Comparison of ENCODE assay signal across 1 cellular context in genomic region chr10:35336084-35336831, GRCh38.
A peak's percentile ranks its signal among the peaks of the same experiment; 100 is the strongest.
TF ChIP-seq lines count a peak whose summit lies in the region.

Gene CCNY (plus strand): TSS chr10:35336509. CDS start chr10:35337054, 545 bp downstream.

TF ChIP-seq in HEK293, 187 proteins besides CTCF, POLR2A, EP300 and RAD21 (continued from another document):
- TF ChIP-seq, protein P1, sequence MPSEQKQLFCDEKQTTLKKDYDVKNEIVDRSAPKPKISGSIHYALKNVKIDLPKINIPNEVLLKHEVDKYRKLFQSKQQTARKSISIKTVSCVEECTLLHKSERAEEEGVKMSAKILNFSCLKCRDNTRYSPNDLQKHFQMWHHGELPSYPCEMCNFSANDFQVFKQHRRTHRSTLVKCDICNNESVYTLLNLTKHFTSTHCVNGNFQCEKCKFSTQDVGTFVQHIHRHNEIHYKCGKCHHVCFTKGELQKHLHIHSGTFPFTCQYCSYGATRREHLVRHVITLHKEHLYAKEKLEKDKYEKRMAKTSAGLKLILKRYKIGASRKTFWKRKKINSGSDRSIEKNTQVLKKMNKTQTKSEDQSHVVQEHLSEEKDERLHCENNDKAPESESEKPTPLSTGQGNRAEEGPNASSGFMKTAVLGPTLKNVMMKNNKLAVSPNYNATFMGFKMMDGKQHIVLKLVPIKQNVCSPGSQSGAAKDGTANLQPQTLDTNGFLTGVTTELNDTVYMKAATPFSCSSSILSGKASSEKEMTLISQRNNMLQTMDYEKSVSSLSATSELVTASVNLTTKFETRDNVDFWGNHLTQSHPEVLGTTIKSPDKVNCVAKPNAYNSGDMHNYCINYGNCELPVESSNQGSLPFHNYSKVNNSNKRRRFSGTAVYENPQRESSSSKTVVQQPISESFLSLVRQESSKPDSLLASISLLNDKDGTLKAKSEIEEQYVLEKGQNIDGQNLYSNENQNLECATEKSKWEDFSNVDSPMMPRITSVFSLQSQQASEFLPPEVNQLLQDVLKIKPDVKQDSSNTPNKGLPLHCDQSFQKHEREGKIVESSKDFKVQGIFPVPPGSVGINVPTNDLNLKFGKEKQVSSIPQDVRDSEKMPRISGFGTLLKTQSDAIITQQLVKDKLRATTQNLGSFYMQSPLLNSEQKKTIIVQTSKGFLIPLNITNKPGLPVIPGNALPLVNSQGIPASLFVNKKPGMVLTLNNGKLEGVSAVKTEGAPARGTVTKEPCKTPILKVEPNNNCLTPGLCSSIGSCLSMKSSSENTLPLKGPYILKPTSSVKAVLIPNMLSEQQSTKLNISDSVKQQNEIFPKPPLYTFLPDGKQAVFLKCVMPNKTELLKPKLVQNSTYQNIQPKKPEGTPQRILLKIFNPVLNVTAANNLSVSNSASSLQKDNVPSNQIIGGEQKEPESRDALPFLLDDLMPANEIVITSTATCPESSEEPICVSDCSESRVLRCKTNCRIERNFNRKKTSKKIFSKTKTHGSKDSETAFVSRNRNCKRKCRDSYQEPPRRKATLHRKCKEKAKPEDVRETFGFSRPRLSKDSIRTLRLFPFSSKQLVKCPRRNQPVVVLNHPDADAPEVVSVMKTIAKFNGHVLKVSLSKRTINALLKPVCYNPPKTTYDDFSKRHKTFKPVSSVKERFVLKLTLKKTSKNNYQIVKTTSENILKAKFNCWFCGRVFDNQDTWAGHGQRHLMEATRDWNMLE (tag by site-specific recombination; conservative IDR thresholded peaks at IDR 0.05; ENCODE audit: low read depth): 0 out of 2 replicates have a peak, but pooled peaks have one; percentile 35
- TF ChIP-seq YY2 (tag by site-specific recombination; IDR thresholded peaks at IDR 0.05) (no peak), ZNF777 (tag by site-specific recombination; IDR thresholded peaks at IDR 0.05; ENCODE audit: borderline replicate concordance) (no peak), ZNF426 (tag by site-specific recombination; IDR thresholded peaks at IDR 0.05) (no peak), ZNF677 (tag by site-specific recombination; IDR thresholded peaks at IDR 0.05) (no peak), MYNN (tag by site-specific recombination; IDR thresholded peaks at IDR 0.05; ENCODE audit: borderline replicate concordance) (no peak), ZNF10 (tag by site-specific recombination; IDR thresholded peaks at IDR 0.05) (no peak), ZSCAN16 (tag by site-specific recombination; IDR thresholded peaks at IDR 0.05) (0 out of 2 replicates have a peak, but pooled peaks have one; percentile 4), SP7 (tag by site-specific recombination; IDR thresholded peaks at IDR 0.05) (no peak), ZFP41 (tag by site-specific recombination; IDR thresholded peaks at IDR 0.05; ENCODE audit: borderline replicate concordance) (no peak), GLI2 (tag by site-specific recombination; IDR thresholded peaks at IDR 0.05; ENCODE audit: borderline replicate concordance, low read depth) (no peak), ZNF266 (tag by site-specific recombination; IDR thresholded peaks at IDR 0.05; ENCODE audit: low read depth) (0 out of 2 replicates have a peak, but pooled peaks have one; percentile 17), ZNF768 (tag by site-specific recombination; IDR thresholded peaks at IDR 0.05) (no peak), ZNF16 (tag by site-specific recombination; IDR thresholded peaks at IDR 0.05; ENCODE audit: low read depth) (no peak), GLIS2 (tag by site-specific recombination; IDR thresholded peaks at IDR 0.05) (peak; percentile 79), ZNF24 (tag by site-specific recombination; IDR thresholded peaks at IDR 0.05) (no peak), ZBTB20 (tag by site-specific recombination; IDR thresholded peaks at IDR 0.05) (peak; percentile 94), ZNF433 (tag by site-specific recombination; IDR thresholded peaks at IDR 0.05; ENCODE audit: low read depth) (no peak), ZNF791 (tag by site-specific recombination; IDR thresholded peaks at IDR 0.05) (no peak), ZFP3 (tag by site-specific recombination; IDR thresholded peaks at IDR 0.05; ENCODE audit: low read depth) (no peak), ZNF843 (tag by site-specific recombination; IDR thresholded peaks at IDR 0.05) (no peak), ZNF19 (tag by site-specific recombination; IDR thresholded peaks at IDR 0.05; ENCODE audit: low read depth) (no peak), MEIS1 (CRISPR knock-in tag; IDR thresholded peaks at IDR 0.05; ENCODE audit: borderline replicate concordance) (no peak), ZSCAN4 (tag by site-specific recombination; IDR thresholded peaks at IDR 0.05) (no peak), ZNF157 (tag by site-specific recombination; IDR thresholded peaks at IDR 0.05) (no peak), ZEB2 (tag by site-specific recombination; IDR thresholded peaks at IDR 0.05) (peak; percentile 42), PRDM10 (tag by site-specific recombination; IDR thresholded peaks at IDR 0.05) (no peak), RBAK (tag by site-specific recombination; IDR thresholded peaks at IDR 0.05) (no peak), ZNF629 (tag by site-specific recombination; IDR thresholded peaks at IDR 0.05) (0 out of 2 replicates have a peak, but pooled peaks have one; percentile 34), ZNF610 (tag by site-specific recombination; IDR thresholded peaks at IDR 0.05; ENCODE audit: borderline replicate concordance) (0 out of 2 replicates have a peak, but pooled peaks have one; percentile 53), ZNF624 (tag by site-specific recombination; IDR thresholded peaks at IDR 0.05) (no peak), TCF7L2 (IDR thresholded peaks at IDR 0.05; ENCODE audit: borderline replicate concordance, low read depth, low read length) (no peak), SALL2 (tag by site-specific recombination; IDR thresholded peaks at IDR 0.05; ENCODE audit: borderline replicate concordance) (no peak), KLF8 (tag by site-specific recombination; IDR thresholded peaks at IDR 0.05) (peak; percentile 73; the same call in 1 of the 2 replicates), YY1 (tag by site-specific recombination; IDR thresholded peaks at IDR 0.05) (0 out of 2 replicates have a peak, but pooled peaks have one; percentile 18), MZF1 (tag by site-specific recombination; IDR thresholded peaks at IDR 0.05; ENCODE audit: borderline replicate concordance) (no peak), WT1 (tag by site-specific recombination; IDR thresholded peaks at IDR 0.05) (peak; percentile 40; the same call in 1 of the 2 replicates), KLF9 (tag by site-specific recombination; IDR thresholded peaks at IDR 0.05; ENCODE audit: low read depth) (peak; percentile 51; the same call in 1 of the 2 replicates)
- TF ChIP-seq, protein P2, sequence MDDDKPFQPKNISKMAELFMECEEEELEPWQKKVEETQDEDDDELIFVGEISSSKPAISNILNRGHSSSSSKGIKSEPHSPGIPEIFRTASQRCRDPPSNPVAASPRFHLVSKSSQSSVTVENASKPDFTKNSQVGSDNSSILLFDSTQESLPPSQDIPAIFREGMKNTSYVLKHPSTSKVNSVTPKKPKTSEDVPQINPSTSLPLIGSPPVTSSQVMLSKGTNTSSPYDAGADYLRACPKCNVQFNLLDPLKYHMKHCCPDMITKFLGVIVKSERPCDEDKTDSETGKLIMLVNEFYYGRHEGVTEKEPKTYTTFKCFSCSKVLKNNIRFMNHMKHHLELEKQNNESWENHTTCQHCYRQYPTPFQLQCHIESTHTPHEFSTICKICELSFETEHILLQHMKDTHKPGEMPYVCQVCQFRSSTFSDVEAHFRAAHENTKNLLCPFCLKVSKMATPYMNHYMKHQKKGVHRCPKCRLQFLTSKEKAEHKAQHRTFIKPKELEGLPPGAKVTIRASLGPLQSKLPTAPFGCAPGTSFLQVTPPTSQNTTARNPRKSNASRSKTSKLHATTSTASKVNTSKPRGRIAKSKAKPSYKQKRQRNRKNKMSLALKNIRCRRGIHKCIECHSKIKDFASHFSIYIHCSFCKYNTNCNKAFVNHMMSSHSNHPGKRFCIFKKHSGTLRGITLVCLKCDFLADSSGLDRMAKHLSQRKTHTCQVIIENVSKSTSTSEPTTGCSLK (tag by site-specific recombination; IDR thresholded peaks at IDR 0.05): no peak
- TF ChIP-seq, protein P3, sequence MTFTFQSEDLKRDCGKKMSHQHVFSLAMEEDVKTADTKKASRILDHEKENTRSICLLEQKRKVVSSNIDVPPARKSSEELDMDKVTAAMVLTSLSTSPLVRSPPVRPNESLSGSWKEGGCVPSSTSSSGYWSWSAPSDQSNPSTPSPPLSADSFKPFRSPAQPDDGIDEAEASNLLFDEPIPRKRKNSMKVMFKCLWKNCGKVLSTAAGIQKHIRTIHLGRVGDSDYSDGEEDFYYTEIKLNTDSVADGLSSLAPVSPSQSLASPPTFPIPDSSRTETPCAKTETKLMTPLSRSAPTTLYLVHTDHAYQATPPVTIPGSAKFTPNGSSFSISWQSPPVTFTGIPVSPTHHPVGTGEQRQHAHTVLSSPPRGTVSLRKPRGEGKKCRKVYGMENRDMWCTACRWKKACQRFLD (tag by site-specific recombination; IDR thresholded peaks at IDR 0.05): no peak
- TF ChIP-seq, protein P4, sequence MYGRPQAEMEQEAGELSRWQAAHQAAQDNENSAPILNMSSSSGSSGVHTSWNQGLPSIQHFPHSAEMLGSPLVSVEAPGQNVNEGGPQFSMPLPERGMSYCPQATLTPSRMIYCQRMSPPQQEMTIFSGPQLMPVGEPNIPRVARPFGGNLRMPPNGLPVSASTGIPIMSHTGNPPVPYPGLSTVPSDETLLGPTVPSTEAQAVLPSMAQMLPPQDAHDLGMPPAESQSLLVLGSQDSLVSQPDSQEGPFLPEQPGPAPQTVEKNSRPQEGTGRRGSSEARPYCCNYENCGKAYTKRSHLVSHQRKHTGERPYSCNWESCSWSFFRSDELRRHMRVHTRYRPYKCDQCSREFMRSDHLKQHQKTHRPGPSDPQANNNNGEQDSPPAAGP (tag by site-specific recombination; IDR thresholded peaks at IDR 0.05): peak; percentile 66; the same call in 1 of the 2 replicates
- TF ChIP-seq, protein P5, sequence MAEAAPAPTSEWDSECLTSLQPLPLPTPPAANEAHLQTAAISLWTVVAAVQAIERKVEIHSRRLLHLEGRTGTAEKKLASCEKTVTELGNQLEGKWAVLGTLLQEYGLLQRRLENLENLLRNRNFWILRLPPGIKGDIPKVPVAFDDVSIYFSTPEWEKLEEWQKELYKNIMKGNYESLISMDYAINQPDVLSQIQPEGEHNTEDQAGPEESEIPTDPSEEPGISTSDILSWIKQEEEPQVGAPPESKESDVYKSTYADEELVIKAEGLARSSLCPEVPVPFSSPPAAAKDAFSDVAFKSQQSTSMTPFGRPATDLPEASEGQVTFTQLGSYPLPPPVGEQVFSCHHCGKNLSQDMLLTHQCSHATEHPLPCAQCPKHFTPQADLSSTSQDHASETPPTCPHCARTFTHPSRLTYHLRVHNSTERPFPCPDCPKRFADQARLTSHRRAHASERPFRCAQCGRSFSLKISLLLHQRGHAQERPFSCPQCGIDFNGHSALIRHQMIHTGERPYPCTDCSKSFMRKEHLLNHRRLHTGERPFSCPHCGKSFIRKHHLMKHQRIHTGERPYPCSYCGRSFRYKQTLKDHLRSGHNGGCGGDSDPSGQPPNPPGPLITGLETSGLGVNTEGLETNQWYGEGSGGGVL (tag by site-specific recombination; IDR thresholded peaks at IDR 0.05): no peak
- TF ChIP-seq, protein P6, sequence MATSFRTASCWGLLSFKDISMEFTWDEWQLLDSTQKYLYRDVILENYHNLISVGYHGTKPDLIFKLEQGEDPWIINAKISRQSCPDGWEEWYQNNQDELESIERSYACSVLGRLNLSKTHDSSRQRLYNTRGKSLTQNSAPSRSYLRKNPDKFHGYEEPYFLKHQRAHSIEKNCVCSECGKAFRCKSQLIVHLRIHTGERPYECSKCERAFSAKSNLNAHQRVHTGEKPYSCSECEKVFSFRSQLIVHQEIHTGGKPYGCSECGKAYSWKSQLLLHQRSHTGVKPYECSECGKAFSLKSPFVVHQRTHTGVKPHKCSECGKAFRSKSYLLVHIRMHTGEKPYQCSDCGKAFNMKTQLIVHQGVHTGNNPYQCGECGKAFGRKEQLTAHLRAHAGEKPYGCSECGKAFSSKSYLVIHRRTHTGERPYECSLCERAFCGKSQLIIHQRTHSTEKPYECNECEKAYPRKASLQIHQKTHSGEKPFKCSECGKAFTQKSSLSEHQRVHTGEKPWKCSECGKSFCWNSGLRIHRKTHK (tag by site-specific recombination; IDR thresholded peaks at IDR 0.05): no peak
